8 cellular contexts compared by ENCODE assay signal in the genomic region with DNA sequence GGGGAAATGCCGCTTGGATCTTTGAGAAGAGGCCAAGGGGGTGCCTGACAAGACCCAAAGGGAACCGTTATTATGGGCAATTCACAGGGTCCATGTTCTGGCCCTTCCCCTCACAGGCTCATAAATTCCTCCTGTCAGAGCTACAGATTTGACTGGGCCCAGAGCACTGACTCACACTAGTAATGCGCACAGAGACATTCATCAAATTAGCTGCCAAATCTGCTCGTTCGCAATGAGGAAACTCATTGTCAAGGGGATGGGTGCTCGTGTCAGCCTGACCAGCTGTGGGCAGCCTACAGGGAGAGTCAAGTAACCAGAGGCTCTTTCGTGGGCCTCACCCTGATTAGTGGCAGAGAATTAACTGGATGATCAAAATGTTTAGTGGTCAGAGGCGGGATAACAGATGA.
DNase-seq lines count a peak whose midpoint lies in the region; ATAC-seq and TF ChIP-seq lines count a peak whose summit lies in the region.

No MANE protein-coding gene starts in this region.

- no peak overlapping the region for H3K27ac Mint-ChIP-seq in activated CD4-positive, alpha-beta T cell treated with anti-CD3 and anti-CD28 coated beads for 36 hours
- H3K27ac Mint-ChIP-seq in activated CD8-positive, alpha-beta T cell treated with anti-CD3 and anti-CD28 coated beads for 36 hours = no peak overlapping the region

- H3K27me3 Mint-ChIP-seq in activated CD4-positive, alpha-beta T cell treated with anti-CD3 and anti-CD28 coated beads for 36 hours = peaks cover 3% of the 10 kb centered on the region
- H3K27me3 Mint-ChIP-seq in activated CD8-positive, alpha-beta T cell treated with anti-CD3 and anti-CD28 coated beads for 36 hours = no peaks in the 10 kb centered on the region

- BruUV-seq in OCI-LY7 (replicated peaks; lab: Mats Ljungman, UMichigan) = no TSS peak

- no peaks in the 10 kb centered on the region for H3K9me3 ChIP-seq in OCI-LY7 (ENCODE audit: low read length)

- no peaks in the 10 kb centered on the region for H3K36me3 ChIP-seq in OCI-LY7 (ENCODE audit: insufficient read depth, low read length)

- H3K9me3 Mint-ChIP-seq in activated CD4-positive, alpha-beta T cell treated with anti-CD3 and anti-CD28 coated beads for 36 hours (ENCODE audit: low read depth) = no peaks in the 10 kb centered on the region
- H3K9me3 Mint-ChIP-seq in activated CD8-positive, alpha-beta T cell treated with anti-CD3 and anti-CD28 coated beads for 36 hours = no peaks in the 10 kb centered on the region

- H4K20me1 ChIP-seq in OCI-LY7 (ENCODE audit: insufficient read depth, low read length) = no peaks in the 10 kb centered on the region

- no peaks in the 10 kb centered on the region for H3K79me2 ChIP-seq in OCI-LY7 (ENCODE audit: insufficient read depth, low read depth, low read length)

- H2AFZ ChIP-seq in OCI-LY7 (ENCODE audit: low read length) = no peak overlapping the region

- no peaks in the 10 kb centered on the region for H3K9me2 ChIP-seq in OCI-LY7 (ENCODE audit: insufficient read depth, low read length)

- TF ChIP-seq CTCF in retinal pigment epithelial cell (conservative IDR thresholded peaks at IDR 0.05; ENCODE audit: low read depth, low read length) (peak; percentile 5), OCI-LY7 (conservative IDR thresholded peaks at IDR 0.05; ENCODE audit: low read length) (no peak)
- TF ChIP-seq CTCF in activated CD8-positive, alpha-beta T cell treated with anti-CD3 and anti-CD28 coated beads for 36 hours (IDR thresholded peaks at IDR 0.05) = no peak

- ATAC-seq in activated CD4-positive, alpha-beta T cell treated with anti-CD3 and anti-CD28 coated beads for 36 hours = no peak
- peak; percentile 22 for ATAC-seq in HG03175 (IDR thresholded peaks at IDR 0.05; ENCODE audit: unreplicated experiment)
- ATAC-seq in activated CD8-positive, alpha-beta T cell treated with anti-CD3 and anti-CD28 coated beads for 36 hours = no peak

- POLR2A ChIA-PET in activated CD4-positive, alpha-beta T cell treated with anti-CD3 and anti-CD28 coated beads for 36 hours (lab: Charles Lee) = no interaction called here
- POLR2A ChIA-PET in OCI-LY7 (lab: Charles Lee) = no interaction called here
- POLR2A ChIA-PET in activated CD8-positive, alpha-beta T cell treated with anti-CD3 and anti-CD28 coated beads for 36 hours (lab: Charles Lee) = no interaction called here

- intact Hi-C loops in activated CD4-positive, alpha-beta T cell treated with anti-CD3 and anti-CD28 coated beads for 36 hours (cut with DNase I, micrococcal nuclease) = no loop called here
- intact Hi-C loops in OCI-LY7 (cut with micrococcal nuclease; ENCODE audit: unreplicated experiment) = no loop called here
- intact Hi-C loops in activated CD8-positive, alpha-beta T cell treated with anti-CD3 and anti-CD28 coated beads for 36 hours (cut with micrococcal nuclease) = no loop called here

- peaks cover 5% of the 10 kb centered on the region for H3K4me1 Mint-ChIP-seq in activated CD4-positive, alpha-beta T cell treated with anti-CD3 and anti-CD28 coated beads for 36 hours
- H3K4me1 Mint-ChIP-seq in activated CD8-positive, alpha-beta T cell treated with anti-CD3 and anti-CD28 coated beads for 36 hours (ENCODE audit: low read depth) = no peaks in the 10 kb centered on the region

- H3K36me3 Mint-ChIP-seq in activated CD4-positive, alpha-beta T cell treated with anti-CD3 and anti-CD28 coated beads for 36 hours (ENCODE audit: low read depth) = no peaks in the 10 kb centered on the region
- H3K36me3 Mint-ChIP-seq in activated CD8-positive, alpha-beta T cell treated with anti-CD3 and anti-CD28 coated beads for 36 hours (ENCODE audit: low read depth) = no peaks in the 10 kb centered on the region

- H3K4me3 ChIP-seq in retinal pigment epithelial cell (ENCODE audit: low read length) = no peak overlapping the region
- no peak overlapping the region for H3K4me3 ChIP-seq in OCI-LY7 (ENCODE audit: low read depth, low read length, poor library complexity, severe bottlenecking)

- no peak overlapping the region for H3K27ac ChIP-seq in OCI-LY7 (ENCODE audit: low read depth, low read length, poor library complexity, severe bottlenecking)

- no peaks in the 10 kb centered on the region for H3K4me1 ChIP-seq in OCI-LY7 (ENCODE audit: insufficient read depth, low read length, poor library complexity, severe bottlenecking)

- H3K4me2 ChIP-seq in OCI-LY7 (ENCODE audit: low read length) = no peak overlapping the region

- CTCF ChIA-PET in activated CD4-positive, alpha-beta T cell treated with anti-CD3 and anti-CD28 coated beads for 36 hours (lab: Charles Lee) = no interaction called here
- CTCF ChIA-PET in OCI-LY7 (lab: Charles Lee; ENCODE audit: unreplicated experiment) = interaction anchor here (0.6 kb wide), 1 partner anchor 79 kb away, joined by 3 read pairs; no protein-coding TSS in a partner anchor
- CTCF ChIA-PET in activated CD8-positive, alpha-beta T cell treated with anti-CD3 and anti-CD28 coated beads for 36 hours (lab: Charles Lee) = no interaction called here

- no peak overlapping the region for H3K4me3 Mint-ChIP-seq in activated CD4-positive, alpha-beta T cell treated with anti-CD3 and anti-CD28 coated beads for 36 hours
- H3K4me3 Mint-ChIP-seq in activated CD8-positive, alpha-beta T cell treated with anti-CD3 and anti-CD28 coated beads for 36 hours = no peak overlapping the region

- peak; percentile 6 for DNase-seq in activated CD4-positive, alpha-beta T cell treated with anti-CD3 and anti-CD28 coated beads for 36 hours
- DNase-seq in activated CD4-positive, alpha-beta T cell treated with anti-CD3 and anti-CD28 coated beads, Interleukin-2, amount 50 U/mL, for 4 hours = no peak
- peak; percentile 80 for DNase-seq in astrocyte of the hippocampus (ENCODE audit: low read depth, low spot score)
- DNase-seq in retinal pigment epithelial cell (ENCODE audit: low read depth) = peak; percentile 80
- DNase-seq in OCI-LY7 (ENCODE audit: low spot score) = no peak
- no peak for DNase-seq in activated CD8-positive, alpha-beta T cell treated with anti-CD3 and anti-CD28 coated beads for 36 hours
- no peak for DNase-seq in mucosa of gallbladder (ENCODE audit: low spot score)

Comparison
In these comparisons a context has a peak if more than half of its experiments do, and no peak if none do; other contexts are left out.
1. DNase-seq: peak in activated CD4-positive, alpha-beta T cell treated with anti-CD3 and anti-CD28 coated beads for 36 hours (single experiment), astrocyte of the hippocampus (single experiment) and retinal pigment epithelial cell (single experiment); none in activated CD4-positive, alpha-beta T cell treated with anti-CD3 and anti-CD28 coated beads, Interleukin-2, amount 50 U/mL, for 4 hours (0 of 2), OCI-LY7 (single experiment), activated CD8-positive, alpha-beta T cell treated with anti-CD3 and anti-CD28 coated beads for 36 hours (single experiment) and mucosa of gallbladder (single experiment).